20 cellular contexts compared by ENCODE assay signal in genomic region chr4:124867551-124867950, GRCh38.
DNase-seq lines count a peak whose midpoint lies in the region; ATAC-seq and TF ChIP-seq lines count a peak whose summit lies in the region.
"Had no signal": no experiment of that assay in that cellular context is flagged by ENCODE, and none has a peak within 500 bp of the region (broad histone marks: within the 10 kb centered on the region; RNA-seq: fewer than 3 reads in every experiment).

No MANE protein-coding gene starts in this region.

- H3K27ac ChIP-seq in SK-N-SH (ENCODE audit: low read depth in 2 of 2, low read length in 1 of 2) = no peak overlapping the region
- H3K27ac ChIP-seq in brain microvascular endothelial cell = no peak overlapping the region
- no peak overlapping the region for H3K27ac ChIP-seq in foreskin keratinocyte
- peak overlapping the region; percentile 69 for H3K27ac ChIP-seq in smooth muscle cell (ENCODE audit: low read depth)
- H3K27ac ChIP-seq in tibial artery = peak overlapping the region in 1 of 2 donors; percentile 21
- H3K27ac ChIP-seq: A549 had no signal

- in situ Hi-C loops in brain microvascular endothelial cell (cut with HindIII; ENCODE audit: low pct_ligation_motif_present, low sequenced_read_pairs) = no loop called here

- no peaks in the 10 kb centered on the region for H3K9me2 ChIP-seq in SK-N-SH

- H3K9ac ChIP-seq in SK-N-SH (no peak overlapping the region), smooth muscle cell (ENCODE audit: low read depth) (peak overlapping the region; percentile 49)

- CTCF ChIA-PET in SK-N-SH (lab: Yijun Ruan, JAX) = no interaction called here

- TF ChIP-seq EP300 in SK-N-SH (IDR thresholded peaks at IDR 0.05; ENCODE audit: borderline replicate concordance in 1 of 2, low read depth in 1 of 2, low read length in 1 of 2) = no peak

- no peaks in the 10 kb centered on the region for H3K27me3 ChIP-seq in SK-N-SH (ENCODE audit: insufficient read depth)
- no peaks in the 10 kb centered on the region for H3K27me3 ChIP-seq in brain microvascular endothelial cell (replicated peaks)
- no peaks in the 10 kb centered on the region for H3K27me3 ChIP-seq in foreskin keratinocyte
- H3K27me3 ChIP-seq in smooth muscle cell (ENCODE audit: low read depth) = no peaks in the 10 kb centered on the region
- no peaks in the 10 kb centered on the region for H3K27me3 ChIP-seq in tibial artery

- no peak for TF ChIP-seq RAD21 in SK-N-SH (IDR thresholded peaks at IDR 0.05; ENCODE audit: low read length)

- H3K9me3 ChIP-seq in SK-N-SH = no peaks in the 10 kb centered on the region
- H3K9me3 ChIP-seq in smooth muscle cell (replicated peaks; ENCODE audit: low read depth) = no peaks in the 10 kb centered on the region
- H3K9me3 ChIP-seq in tibial artery = no peaks in the 10 kb centered on the region
- H3K9me3 ChIP-seq: A549 had no signal

- ATAC-seq in foreskin keratinocyte = peak; percentile 41
- no peak for ATAC-seq in GM18873 (IDR thresholded peaks at IDR 0.05; ENCODE audit: low FRiP score, unreplicated experiment)
- ATAC-seq: A549, HCT116, PC-3 had no signal

- H3K4me1 ChIP-seq in SK-N-SH (ENCODE audit: control insufficient read depth in 1 of 2, insufficient read depth in 2 of 2, low read depth in 1 of 2, low read length in 1 of 2) (peaks cover 0 to 5% of the 10 kb centered on the region in 2 experiments; a peak in 1 of 4 replicates), foreskin keratinocyte (no peaks in the 10 kb centered on the region), smooth muscle cell (ENCODE audit: low read depth) (peaks cover 8% of the 10 kb centered on the region), tibial artery (peaks cover 0 to 62% (median 17%) of the 10 kb centered on the region in 4 donors)
- H3K4me1 ChIP-seq: A549 had no signal

- H3K4me3 ChIP-seq in SK-N-SH (ENCODE audit: low read depth in 2 of 2, low read length in 1 of 2) = no peak overlapping the region
- H3K4me3 ChIP-seq in brain microvascular endothelial cell (ENCODE audit: low read depth, low read length) = no peak overlapping the region
- H3K4me3 ChIP-seq in smooth muscle cell = no peak overlapping the region
- H3K4me3 ChIP-seq in tibial artery = no peak overlapping the region
- H3K4me3 ChIP-seq: A549 had no signal

- DNase-seq in SK-N-SH (no peak), brain microvascular endothelial cell (peak; percentile 42), foreskin keratinocyte (no peak), smooth muscle cell (lab: John Stamatoyannopoulos, UW; ENCODE audit: unreplicated experiment) (no peak), HUDEP-2 (lab: John Stamatoyannopoulos, UW; ENCODE audit: unreplicated experiment in 76 of 76) (no peak), tibial artery (no peak)
- DNase-seq: DMS53, GDM1, KG1, NCI-H1417, NCI-H1694 treated with DMSO at 0.1 percent for 48 hours, NCI-H2081 treated with DMSO at 0.1 percent for 48 hours, NCI-H2171 treated with DMSO at 0.1 percent for 48 hours, NCI-H446, NCI-H526, PC-3, SHP77 had no signal

- H3K79me2 ChIP-seq in SK-N-SH (ENCODE audit: insufficient read depth) (no peaks in the 10 kb centered on the region), smooth muscle cell (ENCODE audit: low read depth) (no peaks in the 10 kb centered on the region)

- H3K36me3 ChIP-seq in SK-N-SH (replicated peaks in 1 of 2; ENCODE audit: control insufficient read depth in 1 of 2, insufficient read depth in 2 of 2, low read length in 1 of 2) (no peaks in the 10 kb centered on the region), brain microvascular endothelial cell (replicated peaks) (no peaks in the 10 kb centered on the region), smooth muscle cell (ENCODE audit: low read depth) (no peaks in the 10 kb centered on the region), tibial artery (no peaks in the 10 kb centered on the region)

- no peak overlapping the region for H2AFZ ChIP-seq in SK-N-SH (ENCODE audit: low read depth)
- no peak overlapping the region for H2AFZ ChIP-seq in smooth muscle cell (ENCODE audit: low read depth)

- no peak for TF ChIP-seq CTCF in SK-N-SH (IDR thresholded peaks at IDR 0.05)
- no peak for TF ChIP-seq CTCF in brain microvascular endothelial cell (IDR thresholded peaks at IDR 0.05; ENCODE audit: low read depth, low read length, missing control alignments)
- TF ChIP-seq CTCF in foreskin keratinocyte (conservative IDR thresholded peaks at IDR 0.05) = no peak
- no peak for TF ChIP-seq CTCF in smooth muscle cell (IDR thresholded peaks at IDR 0.05; ENCODE audit: borderline replicate concordance, insufficient read depth, poor library complexity, severe bottlenecking)
- TF ChIP-seq CTCF in tibial artery (IDR thresholded peaks at IDR 0.05) = no peak

- 90% methylated on average over 1 of the region's 1 CpG for WGBS in SK-N-SH (ENCODE audit: low lambda C conversion rate)
- 87% methylated on average over 1 of the region's 1 CpG for WGBS in smooth muscle cell (ENCODE audit: low lambda C conversion rate)

- H3F3A ChIP-seq in SK-N-SH (replicated peaks; ENCODE audit: insufficient read depth) = no peaks in the 10 kb centered on the region
- H3F3A ChIP-seq in smooth muscle cell (ENCODE audit: low read depth) = no peaks in the 10 kb centered on the region

- POLR2A ChIA-PET in SK-N-SH (lab: Yijun Ruan, JAX) = no interaction called here

- intact Hi-C loops in tibial artery (cut with DNase I; ENCODE audit: low total_unique reads) = no loop called here

- H4K20me1 ChIP-seq in SK-N-SH (ENCODE audit: insufficient read depth) (no peaks in the 10 kb centered on the region), smooth muscle cell (ENCODE audit: low read depth) (no peaks in the 10 kb centered on the region)

- no peak overlapping the region for H3K4me2 ChIP-seq in SK-N-SH
- H3K4me2 ChIP-seq in smooth muscle cell = peak overlapping the region; percentile 24
- H3K4me2 ChIP-seq: A549 had no signal

TF ChIP-seq in SK-N-SH, 30 proteins besides CTCF, POLR2A, EP300 and RAD21:
- TF ChIP-seq PBX3 (IDR thresholded peaks at IDR 0.05) (peak; percentile 50), TCF12 (IDR thresholded peaks at IDR 0.05) (peak; percentile 33; the same call in 1 of the 2 replicates), CHD2 (IDR thresholded peaks at IDR 0.05; ENCODE audit: low read length, partially characterized antibody) (no peak)
